13 cellular contexts compared by ENCODE assay signal in genomic region chr2:240615830-240616547, GRCh38. TPM values are rescaled to one million over a fixed set of nuclear protein-coding genes. Genes with fewer than 3 reads are reported as not detected.
A peak's percentile ranks its signal among the peaks of the same experiment; 100 is the strongest.
DNase-seq lines count a peak whose midpoint lies in the region; ATAC-seq and TF ChIP-seq lines count a peak whose summit lies in the region.
"Had no signal": no experiment of that assay in that cellular context is flagged by ENCODE, and none has a peak within 500 bp of the region (broad histone marks: within the 10 kb centered on the region; RNA-seq: fewer than 3 reads in every experiment).

No MANE protein-coding gene starts in this region.

- peaks cover 44% of the 10 kb centered on the region for H3K36me3 ChIP-seq in BLaER1
- no peaks in the 10 kb centered on the region for H3K36me3 ChIP-seq in right lobe of liver
- H3K36me3 ChIP-seq: HAP-1, suprapubic skin had no signal

- H3K4me3 Mint-ChIP-seq in HFFc6 = no peak overlapping the region
- H3K4me3 Mint-ChIP-seq: activated CD4-positive, alpha-beta T cell treated with anti-CD3 and anti-CD28 coated beads, Interleukin-2, amount 10 ng/mL, durations not matched to agents 24 days and 14 days; CD8-positive, alpha-beta memory T cell had no signal

- WGBS in right lobe of liver (ENCODE audit: insufficient coverage, low coverage, low lambda C conversion rate, missing lambda C conversion rate) = 79% methylated on average over 8 of the region's 20 CpGs

- H3K4me1 Mint-ChIP-seq in HFFc6 (ENCODE audit: low read depth) = no peaks in the 10 kb centered on the region

- H3K27ac ChIP-seq in BLaER1 = no peak overlapping the region
- peak overlapping the region; percentile 56 for H3K27ac ChIP-seq in VCaP
- no peak overlapping the region for H3K27ac ChIP-seq in right lobe of liver
- H3K27ac ChIP-seq: suprapubic skin had no signal

- no peak overlapping the region for H3K27ac Mint-ChIP-seq in HFFc6
- H3K27ac Mint-ChIP-seq: activated CD4-positive, alpha-beta T cell treated with anti-CD3 and anti-CD28 coated beads, Interleukin-2, amount 10 ng/mL, durations not matched to agents 24 days and 14 days had no signal

- peaks cover 13% of the 10 kb centered on the region for H3K9me3 Mint-ChIP-seq in HFFc6

- intact Hi-C loops in right lobe of liver (cut with DNase I) = no loop called here

- TF ChIP-seq POLR2A in right lobe of liver (IDR thresholded peaks at IDR 0.05) = no peak

- H3K27me3 Mint-ChIP-seq in HFFc6 (ENCODE audit: insufficient read depth) = peaks cover 21% of the 10 kb centered on the region
- H3K27me3 Mint-ChIP-seq: activated CD4-positive, alpha-beta T cell treated with anti-CD3 and anti-CD28 coated beads, Interleukin-2, amount 10 ng/mL, durations not matched to agents 24 days and 14 days had no signal

- TF ChIP-seq CTCF in VCaP (conservative IDR thresholded peaks at IDR 0.05) (no peak), right lobe of liver (IDR thresholded peaks at IDR 0.05) (no peak), HFFc6 (IDR thresholded peaks at IDR 0.05) (no peak)

- H3K36me3 Mint-ChIP-seq in HFFc6 (ENCODE audit: low read depth) = peaks cover 6% of the 10 kb centered on the region

- ATAC-seq in right lobe of liver (no peak), HG02678 (IDR thresholded peaks at IDR 0.05; ENCODE audit: unreplicated experiment) (no peak)

- H3K27me3 ChIP-seq in BLaER1 (no peaks in the 10 kb centered on the region), right lobe of liver (no peaks in the 10 kb centered on the region)
- H3K27me3 ChIP-seq: suprapubic skin had no signal

- H4K20me1 ChIP-seq in BLaER1 = no peaks in the 10 kb centered on the region

- H3K9me3 ChIP-seq in BLaER1 (peaks cover 20% of the 10 kb centered on the region), right lobe of liver (no peaks in the 10 kb centered on the region)
- H3K9me3 ChIP-seq: HAP-1, suprapubic skin had no signal

- DNase-seq in DMS 273 (lab: John Stamatoyannopoulos, UW; ENCODE audit: unreplicated experiment) = peak; percentile 94
- DNase-seq in right lobe of liver = peak; percentile 15 to 41 (median 37)
- no peak for DNase-seq in DMS153 treated with DMSO at 0.1 percent for 48 hours (lab: John Stamatoyannopoulos, UW; ENCODE audit: unreplicated experiment)
- DNase-seq in HFFc6 = no peak
- DNase-seq: activated CD4-positive, alpha-beta T cell treated with anti-CD3 and anti-CD28 coated beads, Interleukin-2, amount 10 ng/mL, durations not matched to agents 24 days and 14 days; NCI-H2171 treated with DMSO at 0.1 percent for 48 hours; occipital lobe had no signal

- no peak overlapping the region for H3K9ac ChIP-seq in BLaER1

- peak overlapping the region; percentile 9; the same call in 1 of the 2 replicates for H3K4me2 ChIP-seq in BLaER1

- H3K4me3 ChIP-seq in BLaER1 = no peak overlapping the region
- no peak overlapping the region for H3K4me3 ChIP-seq in right lobe of liver
- H3K4me3 ChIP-seq: HAP-1, suprapubic skin had no signal

- peaks cover 38% of the 10 kb centered on the region for H3K4me1 ChIP-seq in BLaER1
- H3K4me1 ChIP-seq in right lobe of liver = no peaks in the 10 kb centered on the region
- H3K4me1 ChIP-seq: HAP-1, suprapubic skin had no signal

RNA-seq across cellular contexts. Expression of gene GPR35, which starts 9.3 kb away (rescaled TPM):
- total RNA-seq in right lobe of liver = 1 to 10 TPM in 2 of 6 experiments, under 1 TPM in 4; 0.11 to 1.2 (median 0.72) TPM
- total RNA-seq in HFFc6 (2021; fragmentation: NEBNext Ultra II Directional; extraction: Animal tissue kit (Norgen Biotek cat#: 25700)) = under 1 TPM in 3 of 6 experiments, not detected in 3; 0.11 to 0.28 (median 0.14) TPM

RNA-seq across cellular contexts. Expression of gene CAPN10, which starts 29.5 kb away (rescaled TPM):
- 10 to 100 TPM in 2 of 6 experiments, 1 to 10 TPM in 4; 7.2 to 13.8 (median 9.1) TPM for total RNA-seq in right lobe of liver
- total RNA-seq in HFFc6 (2021; fragmentation: NEBNext Ultra II Directional; extraction: Animal tissue kit (Norgen Biotek cat#: 25700)) = 10 to 100 TPM; 13.9 to 20.5 (median 15.0) TPM

RNA-seq across cellular contexts. Expression of gene RNPEPL1, which starts 47.7 kb away (rescaled TPM):
- 100 to 1,000 TPM in 1 of 6 experiments, 10 to 100 TPM in 5; 24.7 to 105 (median 31.0) TPM for total RNA-seq in right lobe of liver
- total RNA-seq in HFFc6 (2021; fragmentation: NEBNext Ultra II Directional; extraction: Animal tissue kit (Norgen Biotek cat#: 25700)) = 10 to 100 TPM; 36.9 to 48.5 (median 43.3) TPM

RNA-seq across cellular contexts. Expression of gene DUSP28, which starts 55.8 kb away (rescaled TPM):
- total RNA-seq in right lobe of liver = 1 to 10 TPM; 1.3 to 3.5 (median 2.1) TPM
- 1 to 10 TPM; 3.1 to 5.0 (median 4.3) TPM for total RNA-seq in HFFc6 (2021; fragmentation: NEBNext Ultra II Directional; extraction: Animal tissue kit (Norgen Biotek cat#: 25700))

RNA-seq across cellular contexts. Expression of gene ANKMY1, which starts 58.2 kb away (rescaled TPM):
- 10 to 100 TPM in 1 of 6 experiments, 1 to 10 TPM in 5; 6.6 to 11.0 (median 9.0) TPM for total RNA-seq in right lobe of liver
- 1 to 10 TPM; 4.4 to 5.6 (median 5.2) TPM for total RNA-seq in HFFc6 (2021; fragmentation: NEBNext Ultra II Directional; extraction: Animal tissue kit (Norgen Biotek cat#: 25700))

Comparison
In these comparisons a context has a peak if more than half of its experiments do, and no peak if none do; other contexts are left out.
1. DNase-seq: peak in DMS 273 (single experiment) and right lobe of liver (3 of 3); none in DMS153 treated with DMSO at 0.1 percent for 48 hours (single experiment) and HFFc6 (single experiment).